In genomic region chr6:5303711-5304110, GRCh38 we compare ENCODE assay signal across 1 cellular context.
TF ChIP-seq lines count a peak whose summit lies in the region.

No MANE protein-coding gene starts in this region.

TF ChIP-seq in GM23338, 12 proteins besides CTCF, POLR2A, EP300 and RAD21 (continued from another document):
- no peak for TF ChIP-seq ZNF462 (CRISPR knock-in tag; IDR thresholded peaks at IDR 0.05)
- TF ChIP-seq, protein P1, sequence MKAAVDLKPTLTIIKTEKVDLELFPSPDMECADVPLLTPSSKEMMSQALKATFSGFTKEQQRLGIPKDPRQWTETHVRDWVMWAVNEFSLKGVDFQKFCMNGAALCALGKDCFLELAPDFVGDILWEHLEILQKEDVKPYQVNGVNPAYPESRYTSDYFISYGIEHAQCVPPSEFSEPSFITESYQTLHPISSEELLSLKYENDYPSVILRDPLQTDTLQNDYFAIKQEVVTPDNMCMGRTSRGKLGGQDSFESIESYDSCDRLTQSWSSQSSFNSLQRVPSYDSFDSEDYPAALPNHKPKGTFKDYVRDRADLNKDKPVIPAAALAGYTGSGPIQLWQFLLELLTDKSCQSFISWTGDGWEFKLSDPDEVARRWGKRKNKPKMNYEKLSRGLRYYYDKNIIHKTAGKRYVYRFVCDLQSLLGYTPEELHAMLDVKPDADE (IDR thresholded peaks at IDR 0.05): no peak
- no peak for TF ChIP-seq STAT1 (IDR thresholded peaks at IDR 0.05; ENCODE audit: unreplicated experiment)
TF ChIP-seq in GM23338: peak in this region for 0.
